Comparison of ENCODE assay signal across 21 cellular contexts in the genomic region with DNA sequence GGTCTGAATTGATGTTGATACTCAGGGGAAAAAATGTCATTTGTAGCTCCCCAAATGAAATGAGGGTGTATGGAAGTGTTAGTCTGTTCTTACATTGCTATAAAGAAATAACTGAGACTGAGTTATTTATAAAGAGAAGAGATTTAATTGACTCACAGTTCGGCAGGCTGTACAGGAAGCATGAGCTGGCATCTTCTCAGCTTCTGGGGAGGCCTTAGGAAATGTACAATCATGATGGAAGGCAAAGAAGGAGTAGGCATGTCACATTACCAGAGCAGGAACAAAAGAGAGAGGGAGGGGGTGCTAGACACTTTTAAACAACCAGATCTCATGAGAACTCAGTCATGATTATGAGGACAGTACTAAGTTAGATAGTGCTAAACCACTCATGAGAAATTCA.
DNase-seq lines count a peak whose midpoint lies in the region; ATAC-seq, FAIRE-seq and TF ChIP-seq lines count a peak whose summit lies in the region.
"Had no signal": no experiment of that assay in that cellular context is flagged by ENCODE, and none has a peak within 500 bp of the region (broad histone marks: within the 10 kb centered on the region; RNA-seq: fewer than 3 reads in every experiment).

No MANE protein-coding gene starts in this region.

- no peak overlapping the region for H3K27ac ChIP-seq in A549
- H3K27ac ChIP-seq in ovary = no peak overlapping the region
- H3K27ac ChIP-seq in OCI-LY7 (ENCODE audit: low read depth, low read length, poor library complexity, severe bottlenecking) = no peak overlapping the region
- H3K27ac ChIP-seq: BLaER1, C4-2B had no signal

- ATAC-seq in A549 (no peak), HG03439 (IDR thresholded peaks at IDR 0.05; ENCODE audit: unreplicated experiment) (no peak)
- ATAC-seq: CD8-positive, alpha-beta T cell had no signal

- intact Hi-C loops in ovary (cut with DNase I) (no loop called here), OCI-LY7 (cut with micrococcal nuclease; ENCODE audit: unreplicated experiment) (no loop called here)

- no peak overlapping the region for H3K4me3 ChIP-seq in A549
- H3K4me3 ChIP-seq in epithelial cell of esophagus (ENCODE audit: low read length) = no peak overlapping the region
- H3K4me3 ChIP-seq in ovary = no peak overlapping the region
- no peak overlapping the region for H3K4me3 ChIP-seq in OCI-LY7 (ENCODE audit: low read depth, low read length, poor library complexity, severe bottlenecking)
- H3K4me3 ChIP-seq: BLaER1 had no signal

- H3K4me2 ChIP-seq in A549 = no peak overlapping the region
- H3K4me2 ChIP-seq in OCI-LY7 (ENCODE audit: low read length) = no peak overlapping the region
- H3K4me2 ChIP-seq: BLaER1 had no signal

- H3K4me1 ChIP-seq in A549 (no peaks in the 10 kb centered on the region), ovary (ENCODE audit: insufficient read depth) (no peaks in the 10 kb centered on the region), OCI-LY7 (ENCODE audit: insufficient read depth, low read length, poor library complexity, severe bottlenecking) (no peaks in the 10 kb centered on the region)
- H3K4me1 ChIP-seq: BE2C, BLaER1, Caco-2 had no signal

- TF ChIP-seq RAD21 in A549 (conservative IDR thresholded peaks at IDR 0.05 in 1 of 2, IDR thresholded peaks at IDR 0.05 in 1 of 2) = no peak

- POLR2A ChIA-PET in A549 (lab: Yijun Ruan, JAX) (no interaction called here), OCI-LY7 (lab: Charles Lee) (no interaction called here)

- no peaks in the 10 kb centered on the region for H3K27me3 ChIP-seq in ovary
- H3K27me3 ChIP-seq: BE2C had no signal

- CTCF ChIA-PET in A549 (lab: Yijun Ruan, JAX) (no interaction called here), OCI-LY7 (lab: Charles Lee; ENCODE audit: unreplicated experiment) (no interaction called here)

- no peak overlapping the region for H2AFZ ChIP-seq in OCI-LY7 (ENCODE audit: low read length)

- H3K9me3 ChIP-seq in A549 (no peaks in the 10 kb centered on the region), ovary (no peaks in the 10 kb centered on the region), OCI-LY7 (ENCODE audit: low read length) (no peaks in the 10 kb centered on the region)
- H3K9me3 ChIP-seq: BE2C, BLaER1, Caco-2 had no signal

- no peak for TF ChIP-seq EP300 in A549 (IDR thresholded peaks at IDR 0.05)
- TF ChIP-seq EP300 in ovary (IDR thresholded peaks at IDR 0.05) = no peak

- no TSS peak for BruUV-seq in OCI-LY7 (replicated peaks; lab: Mats Ljungman, UMichigan)

- TF ChIP-seq CTCF in A549 (IDR thresholded peaks at IDR 0.05) (no peak), epithelial cell of esophagus (IDR thresholded peaks at IDR 0.05; ENCODE audit: insufficient read depth, low read depth, low read length, missing control alignments) (no peak), ovary (IDR thresholded peaks at IDR 0.05) (no peak), OCI-LY7 (conservative IDR thresholded peaks at IDR 0.05; ENCODE audit: low read length) (no peak)

- TF ChIP-seq POLR2A in A549 (IDR thresholded peaks at IDR 0.05; ENCODE audit: low read length) (no peak), ovary (IDR thresholded peaks at IDR 0.05) (no peak)

- peak; percentile 56 for FAIRE-seq in A549 (lab: Jason Lieb, UNC)
- FAIRE-seq: D721Med, G401.6, GM12891, GM19239 had no signal

- no peaks in the 10 kb centered on the region for H4K20me1 ChIP-seq in OCI-LY7 (ENCODE audit: insufficient read depth, low read length)
- H4K20me1 ChIP-seq: BLaER1 had no signal

- DNase-seq in A549 (ENCODE audit: low read depth in 1 of 2, low spot score in 1 of 2) = no peak
- peak; percentile 1 for DNase-seq in RKO (ENCODE audit: low spot score)
- DNase-seq in epithelial cell of esophagus (ENCODE audit: low read depth) = peak; percentile 51
- no peak for DNase-seq in ovary
- DNase-seq in OCI-LY7 (ENCODE audit: low spot score) = no peak
- DNase-seq: 8988T; ACHN; BE2C; Caco-2; Calu3; CD4-positive, alpha-beta T cell; CD8-positive, alpha-beta T cell; DMS79 treated with DMSO at 0.1 percent for 48 hours; GF-D8 had no signal

- 0% methylated on average over 1 of the region's 1 CpG for WGBS in A549 (ENCODE audit: missing lambda C conversion rate)
- 56 to 68% (median 60%) methylated on average over 1 of the region's 1 CpG for WGBS in ovary, 3 donors

- no peaks in the 10 kb centered on the region for H3K9me2 ChIP-seq in OCI-LY7 (ENCODE audit: insufficient read depth, low read length)

- H3K36me3 ChIP-seq in ovary = no peaks in the 10 kb centered on the region
- no peaks in the 10 kb centered on the region for H3K36me3 ChIP-seq in OCI-LY7 (ENCODE audit: insufficient read depth, low read length)
- H3K36me3 ChIP-seq: BE2C, BLaER1 had no signal

- no peaks in the 10 kb centered on the region for H3K79me2 ChIP-seq in OCI-LY7 (ENCODE audit: insufficient read depth, low read depth, low read length)

TF ChIP-seq in A549, 52 proteins besides CTCF, POLR2A, EP300 and RAD21:
- TF ChIP-seq KDM1A (IDR thresholded peaks at IDR 0.05; ENCODE audit: low read depth) (no peak), HES2 (IDR thresholded peaks at IDR 0.05) (no peak), EHF (CRISPR knock-in tag; IDR thresholded peaks at IDR 0.05) (no peak), HOXB13 (CRISPR knock-in tag; IDR thresholded peaks at IDR 0.05; ENCODE audit: low read depth) (no peak), JUN (IDR thresholded peaks at IDR 0.05) (no peak), SMC3 (IDR thresholded peaks at IDR 0.05) (no peak), CBX8 (IDR thresholded peaks at IDR 0.05) (no peak), HEYL (CRISPR knock-in tag; IDR thresholded peaks at IDR 0.05) (no peak), CEBPB (IDR thresholded peaks at IDR 0.05) (no peak)
- TF ChIP-seq, protein P1, sequence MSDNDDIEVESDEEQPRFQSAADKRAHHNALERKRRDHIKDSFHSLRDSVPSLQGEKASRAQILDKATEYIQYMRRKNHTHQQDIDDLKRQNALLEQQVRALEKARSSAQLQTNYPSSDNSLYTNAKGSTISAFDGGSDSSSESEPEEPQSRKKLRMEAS (IDR thresholded peaks at IDR 0.05) = no peak
- TF ChIP-seq, protein P2, sequence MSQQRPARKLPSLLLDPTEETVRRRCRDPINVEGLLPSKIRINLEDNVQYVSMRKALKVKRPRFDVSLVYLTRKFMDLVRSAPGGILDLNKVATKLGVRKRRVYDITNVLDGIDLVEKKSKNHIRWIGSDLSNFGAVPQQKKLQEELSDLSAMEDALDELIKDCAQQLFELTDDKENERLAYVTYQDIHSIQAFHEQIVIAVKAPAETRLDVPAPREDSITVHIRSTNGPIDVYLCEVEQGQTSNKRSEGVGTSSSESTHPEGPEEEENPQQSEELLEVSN (IDR thresholded peaks at IDR 0.05; ENCODE audit: borderline replicate concordance, low read depth) = no peak

Comparison
In these comparisons a context has a peak if more than half of its experiments do, and no peak if none do; other contexts are left out.
1. DNase-seq: peak in RKO (single experiment) and epithelial cell of esophagus (single experiment); none in A549 (0 of 2), ovary (0 of 5) and OCI-LY7 (single experiment).